In genomic region chr10:79380125-79380917, GRCh38 we compare ENCODE assay signal across 8 cellular contexts. TPM values are rescaled to one million over a fixed set of nuclear protein-coding genes. Genes with fewer than 3 reads are reported as not detected.
DNase-seq lines count a peak whose midpoint lies in the region; ATAC-seq and TF ChIP-seq lines count a peak whose summit lies in the region.

No MANE protein-coding gene starts in this region.

- peak overlapping the region; percentile 6 for H3K9ac ChIP-seq in muscle layer of colon (ENCODE audit: low read length)

- H3K4me1 ChIP-seq in muscle layer of colon (ENCODE audit: insufficient read depth, low read length) (peaks cover 49% of the 10 kb centered on the region), BE2C (no peaks in the 10 kb centered on the region)

- H3K9me3 ChIP-seq in muscle layer of colon (ENCODE audit: low read length) (no peaks in the 10 kb centered on the region), BE2C (no peaks in the 10 kb centered on the region)

- TF ChIP-seq CTCF in 22Rv1 (IDR thresholded peaks at IDR 0.05) (no peak), epithelial cell of esophagus (IDR thresholded peaks at IDR 0.05; ENCODE audit: insufficient read depth, low read depth, low read length, missing control alignments) (no peak), BE2C (IDR thresholded peaks at IDR 0.05; ENCODE audit: low read depth, low read length) (no peak)

- H3K27ac ChIP-seq in 22Rv1 = peak overlapping the region; percentile 61
- peak overlapping the region; percentile 91 for H3K27ac ChIP-seq in muscle layer of colon (ENCODE audit: low read depth, low read length)

- peak; percentile 74 for DNase-seq in M059J (ENCODE audit: low read depth)
- peak; percentile 25 for DNase-seq in epithelial cell of esophagus (ENCODE audit: low read depth)
- no peak for DNase-seq in BE2C
- no peak for DNase-seq in NOMO-1 (lab: John Stamatoyannopoulos, UW; ENCODE audit: unreplicated experiment in 2 of 2)
- no peak for DNase-seq in globus pallidus (ENCODE audit: low spot score)

- H3K36me3 ChIP-seq in muscle layer of colon (ENCODE audit: insufficient read depth, low read length) (no peaks in the 10 kb centered on the region), BE2C (no peaks in the 10 kb centered on the region)

- H3K27me3 ChIP-seq in muscle layer of colon (ENCODE audit: control insufficient read depth in 1 of 2, insufficient read depth in 2 of 2, low read length in 2 of 2) (no peaks in the 10 kb centered on the region), BE2C (no peaks in the 10 kb centered on the region)

- H3K4me3 ChIP-seq in epithelial cell of esophagus (ENCODE audit: low read length) (no peak overlapping the region), muscle layer of colon (ENCODE audit: low read depth in 1 of 2, low read length in 2 of 2) (peak overlapping the region in 1 of 2 donors; percentile 6), BE2C (ENCODE audit: low read depth, low read length) (no peak overlapping the region)

- ATAC-seq in HG03280 (IDR thresholded peaks at IDR 0.05; ENCODE audit: unreplicated experiment) = no peak

RNA-seq across cellular contexts. Expression of gene PPIF, which starts 33.1 kb away (rescaled TPM):
- total RNA-seq in M059J (2014; rRNA removed; shearing (Covaris generic)) = 36.5 and 50.7 TPM in 2 replicates
- 90.4 TPM for polyA plus RNA-seq in BE2C (2012; ENCODE audit: insufficient read depth, insufficient read length, low read depth)

Comparison
In these comparisons a context has a peak if more than half of its experiments do, and no peak if none do; other contexts are left out.
1. DNase-seq: peak in M059J (single experiment) and epithelial cell of esophagus (single experiment); none in BE2C (single experiment), NOMO-1 (0 of 2) and globus pallidus (single experiment).